1 cellular context compared by ENCODE assay signal in the genomic region with DNA sequence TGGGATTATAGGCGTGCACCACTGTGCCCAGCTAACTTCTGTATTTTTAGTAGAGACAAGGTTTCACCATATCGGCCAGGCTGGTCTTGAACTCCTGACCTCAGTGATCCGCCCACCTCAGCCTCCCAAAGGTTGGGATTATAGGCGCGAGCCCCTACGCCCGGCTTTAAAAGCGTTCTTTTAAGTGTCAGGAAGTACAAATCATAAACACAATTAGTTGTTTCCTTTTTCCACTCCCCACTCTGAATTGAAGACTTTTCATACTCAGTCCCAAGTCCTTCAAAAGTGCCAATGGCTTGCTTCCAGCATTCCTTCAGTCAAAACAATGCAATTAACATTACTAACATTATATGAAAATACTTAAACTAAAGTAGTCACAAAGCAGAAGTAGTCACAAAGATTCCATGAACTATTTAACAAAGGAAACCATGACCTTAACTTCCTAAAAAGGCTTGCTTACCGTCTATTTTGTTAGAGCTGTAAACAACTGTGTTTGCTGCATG.
TF ChIP-seq lines count a peak whose summit lies in the region.

No MANE protein-coding gene starts in this region.

TF ChIP-seq in GM12878, 131 proteins besides CTCF, POLR2A, EP300 and RAD21:
- TF ChIP-seq, protein P1, sequence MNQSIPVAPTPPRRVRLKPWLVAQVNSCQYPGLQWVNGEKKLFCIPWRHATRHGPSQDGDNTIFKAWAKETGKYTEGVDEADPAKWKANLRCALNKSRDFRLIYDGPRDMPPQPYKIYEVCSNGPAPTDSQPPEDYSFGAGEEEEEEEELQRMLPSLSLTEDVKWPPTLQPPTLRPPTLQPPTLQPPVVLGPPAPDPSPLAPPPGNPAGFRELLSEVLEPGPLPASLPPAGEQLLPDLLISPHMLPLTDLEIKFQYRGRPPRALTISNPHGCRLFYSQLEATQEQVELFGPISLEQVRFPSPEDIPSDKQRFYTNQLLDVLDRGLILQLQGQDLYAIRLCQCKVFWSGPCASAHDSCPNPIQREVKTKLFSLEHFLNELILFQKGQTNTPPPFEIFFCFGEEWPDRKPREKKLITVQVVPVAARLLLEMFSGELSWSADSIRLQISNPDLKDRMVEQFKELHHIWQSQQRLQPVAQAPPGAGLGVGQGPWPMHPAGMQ (IDR thresholded peaks at IDR 0.05; ENCODE audit: borderline replicate concordance) = no peak
- TF ChIP-seq NR2C1 (IDR thresholded peaks at IDR 0.05) = no peak
- TF ChIP-seq, protein P2, sequence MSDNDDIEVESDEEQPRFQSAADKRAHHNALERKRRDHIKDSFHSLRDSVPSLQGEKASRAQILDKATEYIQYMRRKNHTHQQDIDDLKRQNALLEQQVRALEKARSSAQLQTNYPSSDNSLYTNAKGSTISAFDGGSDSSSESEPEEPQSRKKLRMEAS (IDR thresholded peaks at IDR 0.05; ENCODE audit: low read depth, low read length) = no peak
- TF ChIP-seq TCF12 (IDR thresholded peaks at IDR 0.05; ENCODE audit: low read depth, low read length) = no peak
- TF ChIP-seq RAD51 (IDR thresholded peaks at IDR 0.05) = no peak
- TF ChIP-seq POU2F2 (IDR thresholded peaks at IDR 0.05; ENCODE audit: borderline replicate concordance, low read depth, low read length) = no peak
